ENCODE assay signal across 7 cellular contexts in the genomic region with DNA sequence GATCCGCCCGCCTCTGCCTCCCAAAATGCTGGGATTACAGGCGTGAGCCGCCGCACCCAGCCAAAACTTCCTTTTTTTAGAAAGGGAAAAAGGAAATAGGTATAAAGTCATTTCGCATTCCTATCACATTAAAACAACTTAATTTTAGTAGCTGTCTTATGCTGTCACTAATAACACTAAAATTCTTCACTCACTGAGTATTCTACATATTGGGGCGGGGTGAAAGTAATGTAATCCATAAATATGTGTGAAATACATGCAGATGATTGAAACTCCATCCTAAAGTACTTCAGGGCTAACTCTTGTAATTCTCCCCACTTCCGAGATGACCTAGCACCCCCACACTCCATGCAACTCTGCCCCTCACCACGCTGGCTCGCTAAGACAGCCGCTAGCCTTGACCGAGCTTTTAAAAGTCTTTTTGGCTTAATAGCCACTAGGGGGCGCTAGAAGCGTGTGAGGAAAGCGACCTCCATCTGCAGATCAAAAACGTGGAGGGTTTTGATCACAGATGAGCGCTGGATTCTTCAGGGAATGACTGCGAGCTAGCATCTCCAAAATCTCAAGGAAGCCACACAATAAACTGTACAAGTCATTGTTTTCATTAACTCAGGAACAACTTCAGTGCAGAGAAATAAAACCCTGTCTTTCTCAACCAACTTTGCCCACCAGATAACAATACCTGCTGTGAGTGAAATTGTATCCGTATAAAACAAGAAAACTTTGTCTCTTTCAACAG.
DNase-seq lines count a peak whose midpoint lies in the region; ATAC-seq and TF ChIP-seq lines count a peak whose summit lies in the region.

No MANE protein-coding gene starts in this region.

- no peaks in the 10 kb centered on the region for H3K4me1 ChIP-seq in adipocyte (ENCODE audit: control insufficient read depth, insufficient read depth, low read length)

- no peak overlapping the region for H3K9ac ChIP-seq in adipocyte (ENCODE audit: low read length)

- H3K36me3 ChIP-seq in adipocyte (ENCODE audit: control insufficient read depth, insufficient read depth, low read length, severe bottlenecking) = no peaks in the 10 kb centered on the region

- no peak overlapping the region for H3K4me3 ChIP-seq in HFF-Myc (replicated peaks; ENCODE audit: low read depth, low read length)
- no peak overlapping the region for H3K4me3 ChIP-seq in adipocyte (ENCODE audit: low read length)

- peaks cover 15% of the 10 kb centered on the region for H3K27me3 ChIP-seq in adipocyte (replicated peaks; ENCODE audit: control insufficient read depth, insufficient read depth, low read length)

- TF ChIP-seq CTCF in GM12872 (IDR thresholded peaks at IDR 0.05; ENCODE audit: insufficient read depth, low read depth, low read length) (peak; percentile 74), HFF-Myc (IDR thresholded peaks at IDR 0.05; ENCODE audit: low read depth, low read length, missing control alignments) (peak; percentile 79)

- ATAC-seq in SK-N-SH treated with all-trans-retinoic acid at 6 μM for 48 hours (peak; percentile 98), left ventricle myocardium superior (peak; percentile 83)

- DNase-seq in HFF-Myc (ENCODE audit: extremely low read depth, low read depth) (peak; percentile 43), NCI-H1048 (lab: John Stamatoyannopoulos, UW) (peak; percentile 37), adipocyte (ENCODE audit: low read depth) (peak; percentile 93), left ventricle myocardium superior (no peak), retina (peak; percentile 84)

- no peaks in the 10 kb centered on the region for H3K9me3 ChIP-seq in adipocyte (ENCODE audit: control insufficient read depth, low read length)

- intact Hi-C loops in left ventricle myocardium superior (cut with micrococcal nuclease) = loop anchor here (2.0 kb wide), 1 partner anchor 558 kb away; no protein-coding TSS in a partner anchor

TF ChIP-seq in SK-N-SH treated with all-trans-retinoic acid at 6 μM for 48 hours, 23 proteins besides CTCF, POLR2A, EP300 and RAD21:
- TF ChIP-seq, protein P1, sequence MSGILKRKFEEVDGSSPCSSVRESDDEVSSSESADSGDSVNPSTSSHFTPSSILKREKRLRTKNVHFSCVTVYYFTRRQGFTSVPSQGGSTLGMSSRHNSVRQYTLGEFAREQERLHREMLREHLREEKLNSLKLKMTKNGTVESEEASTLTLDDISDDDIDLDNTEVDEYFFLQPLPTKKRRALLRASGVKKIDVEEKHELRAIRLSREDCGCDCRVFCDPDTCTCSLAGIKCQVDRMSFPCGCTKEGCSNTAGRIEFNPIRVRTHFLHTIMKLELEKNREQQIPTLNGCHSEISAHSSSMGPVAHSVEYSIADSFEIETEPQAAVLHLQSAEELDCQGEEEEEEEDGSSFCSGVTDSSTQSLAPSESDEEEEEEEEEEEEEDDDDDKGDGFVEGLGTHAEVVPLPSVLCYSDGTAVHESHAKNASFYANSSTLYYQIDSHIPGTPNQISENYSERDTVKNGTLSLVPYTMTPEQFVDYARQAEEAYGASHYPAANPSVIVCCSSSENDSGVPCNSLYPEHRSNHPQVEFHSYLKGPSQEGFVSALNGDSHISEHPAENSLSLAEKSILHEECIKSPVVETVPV (CRISPR knock-in tag; IDR thresholded peaks at IDR 0.05) = no peak
- TF ChIP-seq ISL1 (CRISPR knock-in tag; IDR thresholded peaks at IDR 0.05) = no peak
- TF ChIP-seq ZNF565 (CRISPR knock-in tag; conservative IDR thresholded peaks at IDR 0.05; ENCODE audit: low read depth) = no peak
- no peak for TF ChIP-seq ZNF70 (CRISPR knock-in tag; IDR thresholded peaks at IDR 0.05)
- no peak for TF ChIP-seq ESRRG (CRISPR knock-in tag; IDR thresholded peaks at IDR 0.05)
- TF ChIP-seq ZC3H10 (CRISPR knock-in tag; IDR thresholded peaks at IDR 0.05) = no peak
- no peak for TF ChIP-seq ZFP30 (CRISPR knock-in tag; IDR thresholded peaks at IDR 0.05)
- TF ChIP-seq, protein P2, sequence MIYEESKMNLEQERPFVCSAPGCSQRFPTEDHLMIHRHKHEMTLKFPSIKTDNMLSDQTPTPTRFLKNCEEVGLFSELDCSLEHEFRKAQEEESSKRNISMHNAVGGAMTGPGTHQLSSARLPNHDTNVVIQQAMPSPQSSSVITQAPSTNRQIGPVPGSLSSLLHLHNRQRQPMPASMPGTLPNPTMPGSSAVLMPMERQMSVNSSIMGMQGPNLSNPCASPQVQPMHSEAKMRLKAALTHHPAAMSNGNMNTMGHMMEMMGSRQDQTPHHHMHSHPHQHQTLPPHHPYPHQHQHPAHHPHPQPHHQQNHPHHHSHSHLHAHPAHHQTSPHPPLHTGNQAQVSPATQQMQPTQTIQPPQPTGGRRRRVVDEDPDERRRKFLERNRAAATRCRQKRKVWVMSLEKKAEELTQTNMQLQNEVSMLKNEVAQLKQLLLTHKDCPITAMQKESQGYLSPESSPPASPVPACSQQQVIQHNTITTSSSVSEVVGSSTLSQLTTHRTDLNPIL (CRISPR knock-in tag; IDR thresholded peaks at IDR 0.05; ENCODE audit: low read depth) = no peak
- TF ChIP-seq, protein P3, sequence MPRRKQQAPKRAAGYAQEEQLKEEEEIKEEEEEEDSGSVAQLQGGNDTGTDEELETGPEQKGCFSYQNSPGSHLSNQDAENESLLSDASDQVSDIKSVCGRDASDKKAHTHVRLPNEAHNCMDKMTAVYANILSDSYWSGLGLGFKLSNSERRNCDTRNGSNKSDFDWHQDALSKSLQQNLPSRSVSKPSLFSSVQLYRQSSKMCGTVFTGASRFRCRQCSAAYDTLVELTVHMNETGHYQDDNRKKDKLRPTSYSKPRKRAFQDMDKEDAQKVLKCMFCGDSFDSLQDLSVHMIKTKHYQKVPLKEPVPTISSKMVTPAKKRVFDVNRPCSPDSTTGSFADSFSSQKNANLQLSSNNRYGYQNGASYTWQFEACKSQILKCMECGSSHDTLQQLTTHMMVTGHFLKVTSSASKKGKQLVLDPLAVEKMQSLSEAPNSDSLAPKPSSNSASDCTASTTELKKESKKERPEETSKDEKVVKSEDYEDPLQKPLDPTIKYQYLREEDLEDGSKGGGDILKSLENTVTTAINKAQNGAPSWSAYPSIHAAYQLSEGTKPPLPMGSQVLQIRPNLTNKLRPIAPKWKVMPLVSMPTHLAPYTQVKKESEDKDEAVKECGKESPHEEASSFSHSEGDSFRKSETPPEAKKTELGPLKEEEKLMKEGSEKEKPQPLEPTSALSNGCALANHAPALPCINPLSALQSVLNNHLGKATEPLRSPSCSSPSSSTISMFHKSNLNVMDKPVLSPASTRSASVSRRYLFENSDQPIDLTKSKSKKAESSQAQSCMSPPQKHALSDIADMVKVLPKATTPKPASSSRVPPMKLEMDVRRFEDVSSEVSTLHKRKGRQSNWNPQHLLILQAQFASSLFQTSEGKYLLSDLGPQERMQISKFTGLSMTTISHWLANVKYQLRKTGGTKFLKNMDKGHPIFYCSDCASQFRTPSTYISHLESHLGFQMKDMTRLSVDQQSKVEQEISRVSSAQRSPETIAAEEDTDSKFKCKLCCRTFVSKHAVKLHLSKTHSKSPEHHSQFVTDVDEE (CRISPR knock-in tag; IDR thresholded peaks at IDR 0.05) = no peak
- no peak for TF ChIP-seq ZNF8 (CRISPR knock-in tag; IDR thresholded peaks at IDR 0.05)
- TF ChIP-seq, protein P4, sequence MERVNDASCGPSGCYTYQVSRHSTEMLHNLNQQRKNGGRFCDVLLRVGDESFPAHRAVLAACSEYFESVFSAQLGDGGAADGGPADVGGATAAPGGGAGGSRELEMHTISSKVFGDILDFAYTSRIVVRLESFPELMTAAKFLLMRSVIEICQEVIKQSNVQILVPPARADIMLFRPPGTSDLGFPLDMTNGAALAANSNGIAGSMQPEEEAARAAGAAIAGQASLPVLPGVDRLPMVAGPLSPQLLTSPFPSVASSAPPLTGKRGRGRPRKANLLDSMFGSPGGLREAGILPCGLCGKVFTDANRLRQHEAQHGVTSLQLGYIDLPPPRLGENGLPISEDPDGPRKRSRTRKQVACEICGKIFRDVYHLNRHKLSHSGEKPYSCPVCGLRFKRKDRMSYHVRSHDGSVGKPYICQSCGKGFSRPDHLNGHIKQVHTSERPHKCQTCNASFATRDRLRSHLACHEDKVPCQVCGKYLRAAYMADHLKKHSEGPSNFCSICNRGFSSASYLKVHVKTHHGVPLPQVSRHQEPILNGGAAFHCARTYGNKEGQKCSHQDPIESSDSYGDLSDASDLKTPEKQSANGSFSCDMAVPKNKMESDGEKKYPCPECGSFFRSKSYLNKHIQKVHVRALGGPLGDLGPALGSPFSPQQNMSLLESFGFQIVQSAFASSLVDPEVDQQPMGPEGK (CRISPR knock-in tag; IDR thresholded peaks at IDR 0.05; ENCODE audit: borderline replicate concordance) = no peak
- TF ChIP-seq ZFP3 (CRISPR knock-in tag; IDR thresholded peaks at IDR 0.05) = no peak
- TF ChIP-seq, protein P5, sequence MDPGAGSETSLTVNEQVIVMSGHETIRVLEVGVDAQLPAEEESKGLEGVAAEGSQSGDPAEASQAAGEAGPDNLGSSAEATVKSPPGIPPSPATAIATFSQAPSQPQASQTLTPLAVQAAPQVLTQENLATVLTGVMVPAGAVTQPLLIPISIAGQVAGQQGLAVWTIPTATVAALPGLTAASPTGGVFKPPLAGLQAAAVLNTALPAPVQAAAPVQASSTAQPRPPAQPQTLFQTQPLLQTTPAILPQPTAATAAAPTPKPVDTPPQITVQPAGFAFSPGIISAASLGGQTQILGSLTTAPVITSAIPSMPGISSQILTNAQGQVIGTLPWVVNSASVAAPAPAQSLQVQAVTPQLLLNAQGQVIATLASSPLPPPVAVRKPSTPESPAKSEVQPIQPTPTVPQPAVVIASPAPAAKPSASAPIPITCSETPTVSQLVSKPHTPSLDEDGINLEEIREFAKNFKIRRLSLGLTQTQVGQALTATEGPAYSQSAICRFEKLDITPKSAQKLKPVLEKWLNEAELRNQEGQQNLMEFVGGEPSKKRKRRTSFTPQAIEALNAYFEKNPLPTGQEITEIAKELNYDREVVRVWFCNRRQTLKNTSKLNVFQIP (CRISPR knock-in tag; IDR thresholded peaks at IDR 0.05; ENCODE audit: borderline replicate concordance, low read depth) = no peak
- TF ChIP-seq BACH2 (CRISPR knock-in tag; IDR thresholded peaks at IDR 0.05; ENCODE audit: borderline replicate concordance) = no peak
- no peak for TF ChIP-seq OSR1 (CRISPR knock-in tag; IDR thresholded peaks at IDR 0.05)
